Comparison of ENCODE assay signal across 36 cellular contexts in the genomic region with DNA sequence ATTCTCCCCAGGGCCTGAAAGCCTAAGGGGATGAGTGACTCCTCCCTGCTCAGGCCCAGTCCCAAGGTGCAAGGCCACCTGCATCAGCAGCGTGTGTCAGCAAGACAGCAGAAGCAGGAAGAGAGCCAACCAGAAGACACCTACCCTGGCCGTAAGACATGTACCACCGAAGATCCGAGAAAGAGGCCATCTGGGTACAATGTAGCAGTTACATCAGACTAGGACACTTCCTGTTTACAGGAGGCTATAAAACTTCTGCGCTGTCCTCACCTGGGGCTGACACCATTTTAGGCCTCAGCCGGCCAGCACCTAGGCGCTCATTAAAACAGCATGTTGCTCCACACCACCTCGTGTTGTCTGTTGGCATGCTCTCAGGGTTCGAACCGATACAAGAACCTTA.
"Had no signal": no experiment of that assay in that cellular context is flagged by ENCODE, and none has a peak within 500 bp of the region (broad histone marks: within the 10 kb centered on the region; RNA-seq: fewer than 3 reads in every experiment).

No MANE protein-coding gene starts in this region.

- H3K9ac ChIP-seq: KMS-11 had no signal

- H3K27ac ChIP-seq: KMS-11, Peyer's patch, RWPE1, SJCRH30, SK-N-MC had no signal

- ATAC-seq: PC-3, Right ventricle myocardium inferior, SK-N-SH treated with all-trans-retinoic acid at 6 μM for 48 hours, T-cell had no signal

- H3K4me2 ChIP-seq: KMS-11 had no signal

- H3K4me1 ChIP-seq: Peyer's patch, SJCRH30 had no signal

- H3K9me3 ChIP-seq: MG63 had no signal

- H3K4me1 Mint-ChIP-seq: T-cell had no signal

- H3K36me3 ChIP-seq: MG63, Peyer's patch, SJCRH30 had no signal

- DNase-seq: Karpas-422, KBM-7, MG63, MV-4-11, NCI-H1092 treated with DMSO at 0.1 percent for 48 hours, NCI-H1105 treated with DMSO at 0.1 percent for 48 hours, NCI-H1417, NCI-H1436, NCI-H146, NCI-H1694, NCI-H187, NCI-H1930, NCI-H2029 treated with DMSO at 0.1 percent for 48 hours, NCI-H2081 treated with DMSO at 0.1 percent for 48 hours, NCI-H2107, NCI-H2171, NCI-H226, NCI-H446 treated with DMSO at 0.1 percent for 48 hours, NCI-H510A, NCI-H524, NCI-H526, NCI-H69, NCI-H748 treated with DMSO at 0.1 percent for 48 hours, NCI-H82, OCI-M1, PC-3, Peyer's patch, SHP77, SIG-M5, SJCRH30, T-cell had no signal

- H3K4me3 ChIP-seq: MG63, Peyer's patch, SJCRH30, SK-N-MC had no signal

- H3K4me3 Mint-ChIP-seq: T-cell had no signal

- H3K27me3 ChIP-seq: MG63, Peyer's patch, SJCRH30 had no signal
